9 cellular contexts compared by ENCODE assay signal in the genomic region with DNA sequence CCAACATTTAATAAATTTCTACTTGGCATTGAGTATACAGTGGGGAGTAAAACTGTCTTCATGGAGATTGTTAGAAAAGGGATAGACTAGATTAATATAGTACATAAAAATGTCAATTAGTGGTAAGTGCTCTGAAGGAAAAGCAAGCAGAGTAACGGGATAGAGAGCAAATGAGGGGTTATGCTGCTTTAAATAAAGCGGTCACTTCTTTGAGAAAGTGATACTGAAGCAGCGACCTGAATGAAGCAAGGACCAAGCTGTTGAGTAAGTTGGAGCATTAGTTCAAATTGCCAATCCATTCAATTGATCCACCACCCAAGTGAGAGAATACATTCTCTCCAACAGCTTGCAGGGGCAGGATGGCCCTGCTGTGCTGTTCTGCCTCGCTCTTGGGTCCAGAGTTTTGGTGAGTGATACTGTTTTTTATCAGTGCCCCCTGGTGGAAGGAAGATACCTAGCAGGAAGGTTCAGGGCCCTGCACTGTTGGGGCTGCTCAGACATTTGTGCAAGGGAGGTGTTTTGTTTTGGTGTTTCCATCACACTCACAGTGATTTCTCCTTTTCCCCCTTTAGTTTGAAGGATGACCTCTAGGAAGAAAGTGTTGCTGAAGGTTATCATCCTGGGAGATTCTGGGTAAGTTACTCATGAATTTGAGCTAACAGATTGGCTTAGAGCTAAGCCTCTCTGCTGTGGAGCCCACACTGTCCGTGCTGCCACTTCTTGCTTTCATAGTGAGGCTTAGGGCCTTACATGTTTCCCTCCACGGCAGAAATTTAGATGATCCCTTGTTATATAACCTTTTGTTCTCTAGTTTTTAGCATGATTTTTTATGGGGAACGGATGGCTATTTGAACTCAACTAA.
DNase-seq lines count a peak whose midpoint lies in the region; ATAC-seq, FAIRE-seq and TF ChIP-seq lines count a peak whose summit lies in the region.
"Had no signal": no experiment of that assay in that cellular context is flagged by ENCODE, and none has a peak within 500 bp of the region (broad histone marks: within the 10 kb centered on the region; RNA-seq: fewer than 3 reads in every experiment).

No MANE protein-coding gene starts in this region.

- no peaks in the 10 kb centered on the region for H3K9me3 ChIP-seq in vagina

- TF ChIP-seq RAD21 in Ishikawa (IDR thresholded peaks at IDR 0.05; ENCODE audit: low read depth) = peak; percentile 67

- peaks cover 55% of the 10 kb centered on the region for H3K36me3 Mint-ChIP-seq in activated T-helper 17 cell treated with anti-CD3 and anti-CD28 coated beads, Interleukin-2, amount 50 U/mL, for 72 hours (ENCODE audit: low read depth)

- TF ChIP-seq EP300 in Ishikawa (IDR thresholded peaks at IDR 0.05; ENCODE audit: borderline replicate concordance) = no peak

- peak overlapping the region; percentile 57 for H3K27ac ChIP-seq in vagina

- H3K9me3 Mint-ChIP-seq in activated T-helper 17 cell treated with anti-CD3 and anti-CD28 coated beads, Interleukin-2, amount 50 U/mL, for 72 hours = no peaks in the 10 kb centered on the region

- H3K27me3 ChIP-seq in vagina = no peaks in the 10 kb centered on the region

- no peak for FAIRE-seq in RCC 7860 (lab: Jason Lieb, UNC)
- FAIRE-seq: colon had no signal

- H3K4me3 ChIP-seq in vagina = no peak overlapping the region

- H3K36me3 ChIP-seq in vagina = peaks cover 0 to 35% of the 10 kb centered on the region in 2 donors

- peak overlapping the region; percentile 61 for H3K4me3 Mint-ChIP-seq in activated T-helper 17 cell treated with anti-CD3 and anti-CD28 coated beads, Interleukin-2, amount 50 U/mL, for 72 hours

- TF ChIP-seq POLR2A in vagina (IDR thresholded peaks at IDR 0.05) = no peak

- intact Hi-C loops in vagina (cut with DNase I) = loop anchor here (10.0 kb wide), 1 partner anchor 180 kb away; no protein-coding TSS in a partner anchor

- H3K27me3 Mint-ChIP-seq in activated T-helper 17 cell treated with anti-CD3 and anti-CD28 coated beads, Interleukin-2, amount 50 U/mL, for 72 hours = no peaks in the 10 kb centered on the region

- H3K27ac Mint-ChIP-seq in activated T-helper 17 cell treated with anti-CD3 and anti-CD28 coated beads, Interleukin-2, amount 50 U/mL, for 72 hours = peak overlapping the region; percentile 89

- H3K4me1 Mint-ChIP-seq in activated T-helper 17 cell treated with anti-CD3 and anti-CD28 coated beads, Interleukin-2, amount 50 U/mL, for 72 hours = peaks cover 54% of the 10 kb centered on the region

- DNase-seq in DMS114 treated with DMSO at 0.1 percent for 48 hours (lab: John Stamatoyannopoulos, UW; ENCODE audit: unreplicated experiment) (peak; percentile 41), RCC 7860 (ENCODE audit: low spot score) (peak; percentile 53), fibroblast of the conjunctiva (ENCODE audit: low read depth) (peak; percentile 32), omental fat pad (ENCODE audit: low spot score) (no peak), vagina (ENCODE audit: extremely low spot score in 2 of 2) (no peak)

- peak; percentile 82 for ATAC-seq in GM21423 (IDR thresholded peaks at IDR 0.05; ENCODE audit: unreplicated experiment)
- peak; percentile 51 for ATAC-seq in activated T-helper 17 cell treated with anti-CD3 and anti-CD28 coated beads, Interleukin-2, amount 50 U/mL, for 72 hours (replicated peaks)
- peak; percentile 77 for ATAC-seq in omental fat pad (ENCODE audit: low FRiP score)

- peak in 1 of 3 donors; percentile 53 for TF ChIP-seq CTCF in omental fat pad (IDR thresholded peaks at IDR 0.05)
- TF ChIP-seq CTCF in vagina (IDR thresholded peaks at IDR 0.05) = peak; percentile 48 to 80 (median 71)

- H3K4me1 ChIP-seq in vagina = peaks cover 28% of the 10 kb centered on the region

TF ChIP-seq in Ishikawa, 13 proteins besides CTCF, POLR2A, EP300 and RAD21:
- TF ChIP-seq YY1 (IDR thresholded peaks at IDR 0.05; ENCODE audit: low read depth) (no peak), CREB1 (IDR thresholded peaks at IDR 0.05; ENCODE audit: low read depth) (no peak), TAF1 (IDR thresholded peaks at IDR 0.05; ENCODE audit: low read depth) (no peak), NFIC (IDR thresholded peaks at IDR 0.05) (no peak), CEBPB (IDR thresholded peaks at IDR 0.05) (no peak), ZBTB7A (IDR thresholded peaks at IDR 0.05; ENCODE audit: low read depth) (no peak)
- TF ChIP-seq, protein P1, sequence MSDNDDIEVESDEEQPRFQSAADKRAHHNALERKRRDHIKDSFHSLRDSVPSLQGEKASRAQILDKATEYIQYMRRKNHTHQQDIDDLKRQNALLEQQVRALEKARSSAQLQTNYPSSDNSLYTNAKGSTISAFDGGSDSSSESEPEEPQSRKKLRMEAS (IDR thresholded peaks at IDR 0.05) = no peak

Comparison
In these comparisons a context has a peak if more than half of its experiments do, and no peak if none do; other contexts are left out.
1. DNase-seq: peak in DMS114 treated with DMSO at 0.1 percent for 48 hours (single experiment), RCC 7860 (single experiment) and fibroblast of the conjunctiva (single experiment); none in omental fat pad (single experiment) and vagina (0 of 2).
2. Peak in every context shown above with its lines, with median percentiles within 50 percentile points of each other: ATAC-seq.